In the genomic region with DNA sequence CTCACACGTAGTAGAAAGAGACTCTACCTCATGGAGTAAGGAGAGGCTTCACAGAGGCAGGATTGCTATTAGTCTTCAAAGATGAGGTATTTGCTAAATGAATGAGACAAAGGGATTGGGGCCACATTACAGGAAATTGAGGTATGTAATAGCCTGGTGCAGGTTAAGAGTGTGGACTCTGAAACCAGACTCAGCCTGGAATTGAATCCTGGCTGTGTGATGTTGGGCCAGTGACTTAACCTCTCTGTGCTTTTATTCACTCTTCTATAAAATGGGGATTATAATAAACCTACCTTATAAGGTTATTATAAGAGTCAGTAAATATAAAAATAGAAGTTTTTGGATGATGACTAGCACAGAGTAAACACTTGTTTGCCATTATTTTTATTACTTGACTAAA, we compare ENCODE assay signal across 22 cellular contexts.
"Had no signal": no experiment of that assay in that cellular context is flagged by ENCODE, and none has a peak within 500 bp of the region (broad histone marks: within the 10 kb centered on the region; RNA-seq: fewer than 3 reads in every experiment).

No MANE protein-coding gene starts in this region.

- H3K27ac ChIP-seq: colonic mucosa, esophagus squamous epithelium, gastrocnemius medialis, heart right ventricle, left lung, lower lobe of right lung had no signal

- H3K9me3 ChIP-seq: colonic mucosa, esophagus squamous epithelium, gastrocnemius medialis, heart right ventricle, left lung, lower lobe of right lung, mucosa of descending colon had no signal

- H3K27me3 ChIP-seq: colonic mucosa, esophagus squamous epithelium, gastrocnemius medialis, heart right ventricle, left lung had no signal

- H3K4me3 ChIP-seq: colonic mucosa, esophagus squamous epithelium, gastrocnemius medialis, heart right ventricle, left lung, lower lobe of right lung, mucosa of descending colon had no signal

- H3K4me1 ChIP-seq: colonic mucosa, esophagus squamous epithelium, gastrocnemius medialis, left lung, lower lobe of right lung had no signal

- H3K36me3 ChIP-seq: colonic mucosa, esophagus squamous epithelium, gastrocnemius medialis, heart right ventricle, left lung, lower lobe of right lung had no signal

- FAIRE-seq: endothelial cell of umbilical vein, islet of Langerhans, keratinocyte had no signal

- ATAC-seq: gastrocnemius medialis; heart right ventricle; left cardiac atrium; left lung; left ventricle myocardium superior; lower lobe of right lung; mucosa of descending colon; naive thymus-derived CD8-positive, alpha-beta T cell had no signal

- DNase-seq: colonic mucosa; cortex of kidney; effector CD8-positive, alpha-beta T cell; esophagus squamous epithelium; foreskin fibroblast; foreskin melanocyte; gastrocnemius medialis; glutamatergic neuron; head of caudate nucleus; heart right ventricle; hippocampal formation; left cardiac atrium; left lung; left ventricle myocardium superior; lower lobe of right lung; mesenchymal stem cell; mucosa of descending colon; naive B cell; naive thymus-derived CD8-positive, alpha-beta T cell had no signal
